ENCODE assay signal across 29 cellular contexts in genomic region chr1:169383449-169383848, GRCh38. TPM values are rescaled to one million over a fixed set of nuclear protein-coding genes. Genes with fewer than 3 reads are reported as not detected.
DNase-seq lines count a peak whose midpoint lies in the region; ATAC-seq, FAIRE-seq and TF ChIP-seq lines count a peak whose summit lies in the region.
"Had no signal": no experiment of that assay in that cellular context is flagged by ENCODE, and none has a peak within 500 bp of the region (broad histone marks: within the 10 kb centered on the region; RNA-seq: fewer than 3 reads in every experiment).

No MANE protein-coding gene starts in this region.

- H3K4me3 ChIP-seq in bronchial epithelial cell (ENCODE audit: low read depth, low read length) (no peak overlapping the region), mucosa of descending colon (no peak overlapping the region)
- H3K4me3 ChIP-seq: BLaER1, GM12878 had no signal

- no peak overlapping the region for H3K27ac Mint-ChIP-seq in nephron progenitor cell
- H3K27ac Mint-ChIP-seq: CD14-positive monocyte; CD4-positive, alpha-beta memory T cell; CD4-positive, CD25-positive, alpha-beta regulatory T cell; CD8-positive, alpha-beta memory T cell had no signal

- no peak overlapping the region for H3K4me3 Mint-ChIP-seq in nephron progenitor cell
- H3K4me3 Mint-ChIP-seq: CD14-positive monocyte; CD4-positive, alpha-beta memory T cell; CD4-positive, CD25-positive, alpha-beta regulatory T cell; CD8-positive, alpha-beta memory T cell had no signal

- no peak for FAIRE-seq in bronchial epithelial cell (lab: Jason Lieb, UNC)
- FAIRE-seq: A204.1, GM12878, GM12892, GM18507 had no signal

- H3K27ac ChIP-seq in foreskin keratinocyte, result no peak overlapping the region
- H3K27ac ChIP-seq: BLaER1 had no signal

- no peaks in the 10 kb centered on the region for H3K27me3 ChIP-seq in bronchial epithelial cell (ENCODE audit: control insufficient read depth, insufficient read depth, low read length)
- H3K27me3 ChIP-seq in foreskin keratinocyte, result no peaks in the 10 kb centered on the region
- H3K27me3 ChIP-seq: BE2C, BLaER1 had no signal

- peaks cover 11% of the 10 kb centered on the region for H3K4me1 ChIP-seq in foreskin keratinocyte
- H3K4me1 ChIP-seq in mucosa of descending colon (ENCODE audit: low read depth), result no peaks in the 10 kb centered on the region
- H3K4me1 ChIP-seq: BE2C, BLaER1 had no signal

- DNase-seq in bronchial epithelial cell (ENCODE audit: low read depth), result peak; percentile 16
- DNase-seq in foreskin keratinocyte, result peak; percentile 15 to 54
- no peak for DNase-seq in mucosa of descending colon
- DNase-seq in nephron progenitor cell, result no peak
- DNase-seq in T1000 (lab: John Stamatoyannopoulos, UW), result no peak
- DNase-seq: 8988T; ACHN; BE2C; C1 segment of cervical spinal cord; CD4-positive, alpha-beta memory T cell; CD4-positive, CD25-positive, alpha-beta regulatory T cell; CD8-positive, alpha-beta memory T cell; COR-L47; DMS 273 treated with DMSO at 0.1 percent for 48 hours; DMS153; DMS53; DMS79; DND-41; EL; GDM1 had no signal

- no peaks in the 10 kb centered on the region for H3K4me1 Mint-ChIP-seq in nephron progenitor cell
- H3K4me1 Mint-ChIP-seq: CD14-positive monocyte had no signal

- no peaks in the 10 kb centered on the region for H3K9me3 ChIP-seq in mucosa of descending colon
- H3K9me3 ChIP-seq: BE2C, BLaER1 had no signal

- H3K9me3 Mint-ChIP-seq in nephron progenitor cell, result no peaks in the 10 kb centered on the region
- H3K9me3 Mint-ChIP-seq: CD14-positive monocyte; CD4-positive, alpha-beta memory T cell; CD4-positive, CD25-positive, alpha-beta regulatory T cell; CD8-positive, alpha-beta memory T cell had no signal

- H3K36me3 ChIP-seq in bronchial epithelial cell (ENCODE audit: control insufficient read depth, insufficient read depth, low read length) (peaks cover 6% of the 10 kb centered on the region), mucosa of descending colon (ENCODE audit: low read depth) (no peaks in the 10 kb centered on the region)

- H3K27me3 Mint-ChIP-seq in nephron progenitor cell (ENCODE audit: low read depth, poor library complexity), result no peaks in the 10 kb centered on the region
- H3K27me3 Mint-ChIP-seq: CD4-positive, alpha-beta memory T cell; CD4-positive, CD25-positive, alpha-beta regulatory T cell; CD8-positive, alpha-beta memory T cell had no signal

- ATAC-seq in foreskin keratinocyte (no peak), mucosa of descending colon (peak; percentile 79), HG02852 (IDR thresholded peaks at IDR 0.05; ENCODE audit: unreplicated experiment) (no peak), HG03175 (IDR thresholded peaks at IDR 0.05; ENCODE audit: unreplicated experiment) (no peak)
- ATAC-seq: GM12878 had no signal

- peaks cover 30% of the 10 kb centered on the region for H3K36me3 Mint-ChIP-seq in nephron progenitor cell (ENCODE audit: low read depth)

- intact Hi-C loops in mucosa of descending colon (cut with DNase I, micrococcal nuclease), result loop anchor here in 1 of 2 donors (10.0 kb wide), 1 partner anchor 171 kb away; no protein-coding TSS in a partner anchor

- TF ChIP-seq CTCF in bronchial epithelial cell (IDR thresholded peaks at IDR 0.05; ENCODE audit: insufficient read depth, low read length, severe bottlenecking) (no peak), foreskin keratinocyte (conservative IDR thresholded peaks at IDR 0.05) (no peak), mucosa of descending colon (IDR thresholded peaks at IDR 0.05) (no peak), nephron progenitor cell (IDR thresholded peaks at IDR 0.05) (no peak)

RNA-seq across cellular contexts. Expression of gene BLZF1, which starts 15.5 kb away (rescaled TPM):
- total RNA-seq in bronchial epithelial cell, result 23.4 and 31.1 TPM in 2 replicates
- 34.4 and 38.2 TPM in 2 replicates for total RNA-seq in foreskin keratinocyte
- polyA plus RNA-seq in foreskin keratinocyte, result 13.9 and 15.1 TPM in 2 replicates
- total RNA-seq in mucosa of descending colon, result 10 to 100 TPM; 23.5 to 35.9 (median 30.8) TPM

RNA-seq across cellular contexts. Expression of gene NME7, which starts 15.9 kb away (rescaled TPM):
- total RNA-seq in bronchial epithelial cell (7.7 and 11.6 TPM in 2 replicates), foreskin keratinocyte (37.6 and 38.2 TPM in 2 replicates), mucosa of descending colon (10 to 100 TPM in 1 of 3 donors, 1 to 10 TPM in 2; 6.4 to 15.6 (median 7.2) TPM)
- 29.5 and 33.5 TPM in 2 replicates for polyA plus RNA-seq in foreskin keratinocyte

RNA-seq across cellular contexts. Expression of gene CCDC181, which starts 43.8 kb away (rescaled TPM):
- 0.26 TPM in 1 of 2 replicates, not detected in the other for total RNA-seq in bronchial epithelial cell
- not detected in 2 replicates for total RNA-seq in foreskin keratinocyte
- polyA plus RNA-seq in foreskin keratinocyte, result 0.06 TPM in 1 of 2 replicates, not detected in the other
- under 1 TPM; 0.23 to 0.76 (median 0.27) TPM for total RNA-seq in mucosa of descending colon
- total RNA-seq: CD4-positive, CD25-positive, alpha-beta regulatory T cell; G401; GM12878 had no signal
- polyA plus RNA-seq: CD14-positive monocyte; CD4-positive, alpha-beta memory T cell; CD4-positive, CD25-positive, alpha-beta regulatory T cell; CD8-positive, alpha-beta memory T cell; GM12878 had no signal

Comparison
In these comparisons a context has a peak if more than half of its experiments do, and no peak if none do; other contexts are left out.
1. DNase-seq: peak in bronchial epithelial cell (single experiment) and foreskin keratinocyte (2 of 2); none in mucosa of descending colon (0 of 3), nephron progenitor cell (single experiment) and T1000 (single experiment).